ENCODE assay signal across 1 cellular context in the genomic region with DNA sequence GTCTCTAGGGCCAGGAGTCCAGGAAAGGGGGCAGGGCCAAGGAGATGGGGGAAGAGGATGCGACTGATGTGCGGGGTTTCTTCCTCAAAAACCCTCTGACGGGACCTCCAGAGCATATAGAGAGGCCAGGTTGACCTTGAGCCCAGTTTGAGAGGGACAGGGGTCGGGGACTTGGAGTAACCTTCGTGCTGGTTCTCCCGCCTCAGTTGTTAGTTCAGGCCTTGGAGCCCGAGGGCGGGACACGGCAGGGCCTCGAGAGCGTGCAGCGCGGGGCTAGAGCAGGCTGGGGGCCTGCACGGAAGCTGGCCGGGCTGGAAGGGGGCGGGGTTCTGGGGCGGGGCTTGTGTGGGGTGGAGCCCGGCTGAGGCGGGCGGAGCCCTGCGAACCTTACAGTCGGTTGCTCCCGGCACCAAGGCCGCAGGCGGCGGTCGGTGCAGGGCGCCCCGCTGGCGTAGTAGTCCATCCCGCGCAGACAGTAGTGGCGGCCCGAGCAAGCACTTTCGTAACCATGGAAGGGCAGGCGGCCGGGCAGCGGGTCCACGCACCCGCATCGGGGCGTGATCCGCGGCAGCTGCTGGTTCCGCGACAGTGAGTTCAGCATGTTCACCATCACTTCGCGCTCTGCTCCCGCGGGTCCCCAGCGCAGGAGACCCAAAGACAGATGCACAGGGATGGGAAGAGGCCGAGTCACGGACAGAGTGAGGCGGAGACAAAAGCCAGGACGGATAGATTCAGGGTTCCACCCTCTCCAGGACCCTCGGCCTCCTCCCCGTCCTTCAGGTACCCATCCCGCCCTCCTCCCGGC.
A peak's percentile ranks its signal among the peaks of the same experiment; 100 is the strongest.
TF ChIP-seq lines count a peak whose summit lies in the region.

No MANE protein-coding gene starts in this region.

TF ChIP-seq in HepG2, 621 proteins besides CTCF, POLR2A, EP300 and RAD21 (continued from another document and continues in another):
- TF ChIP-seq, protein P1, sequence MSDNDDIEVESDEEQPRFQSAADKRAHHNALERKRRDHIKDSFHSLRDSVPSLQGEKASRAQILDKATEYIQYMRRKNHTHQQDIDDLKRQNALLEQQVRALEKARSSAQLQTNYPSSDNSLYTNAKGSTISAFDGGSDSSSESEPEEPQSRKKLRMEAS (IDR thresholded peaks at IDR 0.05) = no peak
- TF ChIP-seq, protein P2, sequence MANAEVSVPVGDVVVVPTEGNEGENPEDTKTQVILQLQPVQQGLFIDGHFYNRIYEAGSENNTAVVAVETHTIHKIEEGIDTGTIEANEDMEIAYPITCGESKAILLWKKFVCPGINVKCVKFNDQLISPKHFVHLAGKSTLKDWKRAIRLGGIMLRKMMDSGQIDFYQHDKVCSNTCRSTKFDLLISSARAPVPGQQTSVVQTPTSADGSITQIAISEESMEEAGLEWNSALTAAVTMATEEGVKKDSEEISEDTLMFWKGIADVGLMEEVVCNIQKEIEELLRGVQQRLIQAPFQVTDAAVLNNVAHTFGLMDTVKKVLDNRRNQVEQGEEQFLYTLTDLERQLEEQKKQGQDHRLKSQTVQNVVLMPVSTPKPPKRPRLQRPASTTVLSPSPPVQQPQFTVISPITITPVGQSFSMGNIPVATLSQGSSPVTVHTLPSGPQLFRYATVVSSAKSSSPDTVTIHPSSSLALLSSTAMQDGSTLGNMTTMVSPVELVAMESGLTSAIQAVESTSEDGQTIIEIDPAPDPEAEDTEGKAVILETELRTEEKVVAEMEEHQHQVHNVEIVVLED (CRISPR knock-in tag; IDR thresholded peaks at IDR 0.05; ENCODE audit: borderline replicate concordance) = peak; percentile 61; the same call in 1 of the 2 replicates
- TF ChIP-seq MIXL1 (CRISPR knock-in tag; IDR thresholded peaks at IDR 0.05) (no peak), KLF15 (CRISPR knock-in tag; IDR thresholded peaks at IDR 0.05; ENCODE audit: borderline replicate concordance) (peak; percentile 83), ZNF205 (CRISPR knock-in tag; IDR thresholded peaks at IDR 0.05) (peak; percentile 34; the same call in 1 of the 2 replicates), ZNF296 (CRISPR knock-in tag; conservative IDR thresholded peaks at IDR 0.05) (0 out of 2 replicates have a peak, but pooled peaks have one; percentile 80), FLYWCH1 (CRISPR knock-in tag; IDR thresholded peaks at IDR 0.05) (no peak; the same call in 1 of the 2 replicates), ATF7-NPFF (CRISPR knock-in tag; IDR thresholded peaks at IDR 0.05; ENCODE audit: low read depth) (peak; percentile 88), PCBP2 (optimal IDR thresholded peaks at IDR 0.05; ENCODE audit: low read depth, low read length, poor library complexity, severe bottlenecking) (no peak), FOXO1 (CRISPR knock-in tag; IDR thresholded peaks at IDR 0.05) (0 out of 2 replicates have a peak, but pooled peaks have one; percentile 36), NPAS2 (CRISPR knock-in tag; IDR thresholded peaks at IDR 0.05; ENCODE audit: borderline replicate concordance) (no peak), ZNF879 (CRISPR knock-in tag; IDR thresholded peaks at IDR 0.05) (peak; percentile 99), ZNF33A (CRISPR knock-in tag; IDR thresholded peaks at IDR 0.05; ENCODE audit: borderline replicate concordance) (no peak), GZF1 (CRISPR knock-in tag; IDR thresholded peaks at IDR 0.05) (no peak), MIER2 (CRISPR knock-in tag; IDR thresholded peaks at IDR 0.05) (no peak), ZNF841 (CRISPR knock-in tag; IDR thresholded peaks at IDR 0.05; ENCODE audit: borderline replicate concordance) (peak; percentile 60; the same call in 1 of the 2 replicates), ZSCAN21 (CRISPR knock-in tag; IDR thresholded peaks at IDR 0.05; ENCODE audit: borderline replicate concordance) (peak; percentile 67), ZNF644 (CRISPR knock-in tag; IDR thresholded peaks at IDR 0.05; ENCODE audit: low read depth) (no peak), ZNF180 (CRISPR knock-in tag; IDR thresholded peaks at IDR 0.05; ENCODE audit: borderline replicate concordance, low read depth) (no peak), ZFP37 (CRISPR knock-in tag; IDR thresholded peaks at IDR 0.05; ENCODE audit: borderline replicate concordance) (peak; percentile 90; the same call in 1 of the 2 replicates), TARDBP (CRISPR knock-in tag; IDR thresholded peaks at IDR 0.05) (no peak), IRX3 (CRISPR knock-in tag; IDR thresholded peaks at IDR 0.05; ENCODE audit: borderline replicate concordance, low read depth) (peak; percentile 94), ZNF605 (CRISPR knock-in tag; IDR thresholded peaks at IDR 0.05) (peak; percentile 95), ZZZ3 (CRISPR knock-in tag; IDR thresholded peaks at IDR 0.05; ENCODE audit: borderline replicate concordance) (no peak; the same call in 1 of the 2 replicates), ZNF143 (CRISPR knock-in tag; IDR thresholded peaks at IDR 0.05) (no peak; the same call in 1 of the 2 replicates), ZNF782 (CRISPR knock-in tag; IDR thresholded peaks at IDR 0.05; ENCODE audit: borderline replicate concordance) (no peak), MAF1 (CRISPR knock-in tag; IDR thresholded peaks at IDR 0.05; ENCODE audit: borderline replicate concordance) (no peak), SP4 (CRISPR knock-in tag; IDR thresholded peaks at IDR 0.05) (peak; percentile 73), ZNF615 (CRISPR knock-in tag; IDR thresholded peaks at IDR 0.05; ENCODE audit: borderline replicate concordance) (no peak)
- TF ChIP-seq, protein P3, sequence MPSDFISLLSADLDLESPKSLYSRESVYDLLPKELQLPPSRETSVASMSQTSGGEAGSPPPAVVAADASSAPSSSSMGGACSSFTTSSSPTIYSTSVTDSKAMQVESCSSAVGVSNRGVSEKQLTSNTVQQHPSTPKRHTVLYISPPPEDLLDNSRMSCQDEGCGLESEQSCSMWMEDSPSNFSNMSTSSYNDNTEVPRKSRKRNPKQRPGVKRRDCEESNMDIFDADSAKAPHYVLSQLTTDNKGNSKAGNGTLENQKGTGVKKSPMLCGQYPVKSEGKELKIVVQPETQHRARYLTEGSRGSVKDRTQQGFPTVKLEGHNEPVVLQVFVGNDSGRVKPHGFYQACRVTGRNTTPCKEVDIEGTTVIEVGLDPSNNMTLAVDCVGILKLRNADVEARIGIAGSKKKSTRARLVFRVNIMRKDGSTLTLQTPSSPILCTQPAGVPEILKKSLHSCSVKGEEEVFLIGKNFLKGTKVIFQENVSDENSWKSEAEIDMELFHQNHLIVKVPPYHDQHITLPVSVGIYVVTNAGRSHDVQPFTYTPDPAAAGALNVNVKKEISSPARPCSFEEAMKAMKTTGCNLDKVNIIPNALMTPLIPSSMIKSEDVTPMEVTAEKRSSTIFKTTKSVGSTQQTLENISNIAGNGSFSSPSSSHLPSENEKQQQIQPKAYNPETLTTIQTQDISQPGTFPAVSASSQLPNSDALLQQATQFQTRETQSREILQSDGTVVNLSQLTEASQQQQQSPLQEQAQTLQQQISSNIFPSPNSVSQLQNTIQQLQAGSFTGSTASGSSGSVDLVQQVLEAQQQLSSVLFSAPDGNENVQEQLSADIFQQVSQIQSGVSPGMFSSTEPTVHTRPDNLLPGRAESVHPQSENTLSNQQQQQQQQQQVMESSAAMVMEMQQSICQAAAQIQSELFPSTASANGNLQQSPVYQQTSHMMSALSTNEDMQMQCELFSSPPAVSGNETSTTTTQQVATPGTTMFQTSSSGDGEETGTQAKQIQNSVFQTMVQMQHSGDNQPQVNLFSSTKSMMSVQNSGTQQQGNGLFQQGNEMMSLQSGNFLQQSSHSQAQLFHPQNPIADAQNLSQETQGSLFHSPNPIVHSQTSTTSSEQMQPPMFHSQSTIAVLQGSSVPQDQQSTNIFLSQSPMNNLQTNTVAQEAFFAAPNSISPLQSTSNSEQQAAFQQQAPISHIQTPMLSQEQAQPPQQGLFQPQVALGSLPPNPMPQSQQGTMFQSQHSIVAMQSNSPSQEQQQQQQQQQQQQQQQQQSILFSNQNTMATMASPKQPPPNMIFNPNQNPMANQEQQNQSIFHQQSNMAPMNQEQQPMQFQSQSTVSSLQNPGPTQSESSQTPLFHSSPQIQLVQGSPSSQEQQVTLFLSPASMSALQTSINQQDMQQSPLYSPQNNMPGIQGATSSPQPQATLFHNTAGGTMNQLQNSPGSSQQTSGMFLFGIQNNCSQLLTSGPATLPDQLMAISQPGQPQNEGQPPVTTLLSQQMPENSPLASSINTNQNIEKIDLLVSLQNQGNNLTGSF (CRISPR knock-in tag; IDR thresholded peaks at IDR 0.05) = peak; percentile 91
- TF ChIP-seq, protein P4, sequence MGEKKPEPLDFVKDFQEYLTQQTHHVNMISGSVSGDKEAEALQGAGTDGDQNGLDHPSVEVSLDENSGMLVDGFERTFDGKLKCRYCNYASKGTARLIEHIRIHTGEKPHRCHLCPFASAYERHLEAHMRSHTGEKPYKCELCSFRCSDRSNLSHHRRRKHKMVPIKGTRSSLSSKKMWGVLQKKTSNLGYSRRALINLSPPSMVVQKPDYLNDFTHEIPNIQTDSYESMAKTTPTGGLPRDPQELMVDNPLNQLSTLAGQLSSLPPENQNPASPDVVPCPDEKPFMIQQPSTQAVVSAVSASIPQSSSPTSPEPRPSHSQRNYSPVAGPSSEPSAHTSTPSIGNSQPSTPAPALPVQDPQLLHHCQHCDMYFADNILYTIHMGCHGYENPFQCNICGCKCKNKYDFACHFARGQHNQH (CRISPR knock-in tag; IDR thresholded peaks at IDR 0.05) = peak; percentile 71
- TF ChIP-seq, protein P5, sequence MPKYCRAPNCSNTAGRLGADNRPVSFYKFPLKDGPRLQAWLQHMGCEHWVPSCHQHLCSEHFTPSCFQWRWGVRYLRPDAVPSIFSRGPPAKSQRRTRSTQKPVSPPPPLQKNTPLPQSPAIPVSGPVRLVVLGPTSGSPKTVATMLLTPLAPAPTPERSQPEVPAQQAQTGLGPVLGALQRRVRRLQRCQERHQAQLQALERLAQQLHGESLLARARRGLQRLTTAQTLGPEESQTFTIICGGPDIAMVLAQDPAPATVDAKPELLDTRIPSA (CRISPR knock-in tag; IDR thresholded peaks at IDR 0.05; ENCODE audit: borderline replicate concordance) = peak; percentile 82; the same call in 1 of the 2 replicates
- TF ChIP-seq, protein P6, sequence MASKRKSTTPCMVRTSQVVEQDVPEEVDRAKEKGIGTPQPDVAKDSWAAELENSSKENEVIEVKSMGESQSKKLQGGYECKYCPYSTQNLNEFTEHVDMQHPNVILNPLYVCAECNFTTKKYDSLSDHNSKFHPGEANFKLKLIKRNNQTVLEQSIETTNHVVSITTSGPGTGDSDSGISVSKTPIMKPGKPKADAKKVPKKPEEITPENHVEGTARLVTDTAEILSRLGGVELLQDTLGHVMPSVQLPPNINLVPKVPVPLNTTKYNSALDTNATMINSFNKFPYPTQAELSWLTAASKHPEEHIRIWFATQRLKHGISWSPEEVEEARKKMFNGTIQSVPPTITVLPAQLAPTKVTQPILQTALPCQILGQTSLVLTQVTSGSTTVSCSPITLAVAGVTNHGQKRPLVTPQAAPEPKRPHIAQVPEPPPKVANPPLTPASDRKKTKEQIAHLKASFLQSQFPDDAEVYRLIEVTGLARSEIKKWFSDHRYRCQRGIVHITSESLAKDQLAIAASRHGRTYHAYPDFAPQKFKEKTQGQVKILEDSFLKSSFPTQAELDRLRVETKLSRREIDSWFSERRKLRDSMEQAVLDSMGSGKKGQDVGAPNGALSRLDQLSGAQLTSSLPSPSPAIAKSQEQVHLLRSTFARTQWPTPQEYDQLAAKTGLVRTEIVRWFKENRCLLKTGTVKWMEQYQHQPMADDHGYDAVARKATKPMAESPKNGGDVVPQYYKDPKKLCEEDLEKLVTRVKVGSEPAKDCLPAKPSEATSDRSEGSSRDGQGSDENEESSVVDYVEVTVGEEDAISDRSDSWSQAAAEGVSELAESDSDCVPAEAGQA (IDR thresholded peaks at IDR 0.05; ENCODE audit: low read depth) = no peak
- TF ChIP-seq, protein P6 (CRISPR knock-in tag; IDR thresholded peaks at IDR 0.05; ENCODE audit: borderline replicate concordance) = no peak
- TF ChIP-seq, protein P7, sequence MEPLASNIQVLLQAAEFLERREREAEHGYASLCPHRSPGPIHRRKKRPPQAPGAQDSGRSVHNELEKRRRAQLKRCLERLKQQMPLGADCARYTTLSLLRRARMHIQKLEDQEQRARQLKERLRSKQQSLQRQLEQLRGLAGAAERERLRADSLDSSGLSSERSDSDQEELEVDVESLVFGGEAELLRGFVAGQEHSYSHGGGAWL (CRISPR knock-in tag; IDR thresholded peaks at IDR 0.05) = peak; percentile 71
- TF ChIP-seq, protein P8, sequence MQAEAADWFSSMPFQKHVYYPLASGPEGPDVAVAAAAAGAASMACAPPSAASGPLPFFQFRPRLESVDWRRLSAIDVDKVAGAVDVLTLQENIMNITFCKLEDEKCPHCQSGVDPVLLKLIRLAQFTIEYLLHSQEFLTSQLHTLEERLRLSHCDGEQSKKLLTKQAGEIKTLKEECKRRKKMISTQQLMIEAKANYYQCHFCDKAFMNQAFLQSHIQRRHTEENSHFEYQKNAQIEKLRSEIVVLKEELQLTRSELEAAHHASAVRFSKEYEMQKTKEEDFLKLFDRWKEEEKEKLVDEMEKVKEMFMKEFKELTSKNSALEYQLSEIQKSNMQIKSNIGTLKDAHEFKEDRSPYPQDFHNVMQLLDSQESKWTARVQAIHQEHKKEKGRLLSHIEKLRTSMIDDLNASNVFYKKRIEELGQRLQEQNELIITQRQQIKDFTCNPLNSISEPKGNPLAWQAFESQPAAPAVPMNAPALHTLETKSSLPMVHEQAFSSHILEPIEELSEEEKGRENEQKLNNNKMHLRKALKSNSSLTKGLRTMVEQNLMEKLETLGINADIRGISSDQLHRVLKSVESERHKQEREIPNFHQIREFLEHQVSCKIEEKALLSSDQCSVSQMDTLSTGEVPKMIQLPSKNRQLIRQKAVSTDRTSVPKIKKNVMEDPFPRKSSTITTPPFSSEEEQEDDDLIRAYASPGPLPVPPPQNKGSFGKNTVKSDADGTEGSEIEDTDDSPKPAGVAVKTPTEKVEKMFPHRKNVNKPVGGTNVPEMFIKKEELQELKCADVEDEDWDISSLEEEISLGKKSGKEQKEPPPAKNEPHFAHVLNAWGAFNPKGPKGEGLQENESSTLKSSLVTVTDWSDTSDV (CRISPR knock-in tag; IDR thresholded peaks at IDR 0.05) = peak; percentile 78; the same call in 1 of the 2 replicates
- TF ChIP-seq, protein P9, sequence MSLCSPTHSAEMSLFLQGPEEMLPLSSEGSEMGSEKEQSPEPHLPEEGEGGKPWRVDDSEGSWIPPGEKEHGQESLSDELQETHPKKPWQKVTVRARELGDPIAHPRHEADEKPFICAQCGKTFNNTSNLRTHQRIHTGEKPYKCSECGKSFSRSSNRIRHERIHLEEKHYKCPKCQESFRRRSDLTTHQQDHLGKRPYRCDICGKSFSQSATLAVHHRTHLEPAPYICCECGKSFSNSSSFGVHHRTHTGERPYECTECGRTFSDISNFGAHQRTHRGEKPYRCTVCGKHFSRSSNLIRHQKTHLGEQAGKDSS (CRISPR knock-in tag; IDR thresholded peaks at IDR 0.05; ENCODE audit: borderline replicate concordance, low read depth) = no peak
